Comparison of ENCODE assay signal across 9 cellular contexts in the genomic region with DNA sequence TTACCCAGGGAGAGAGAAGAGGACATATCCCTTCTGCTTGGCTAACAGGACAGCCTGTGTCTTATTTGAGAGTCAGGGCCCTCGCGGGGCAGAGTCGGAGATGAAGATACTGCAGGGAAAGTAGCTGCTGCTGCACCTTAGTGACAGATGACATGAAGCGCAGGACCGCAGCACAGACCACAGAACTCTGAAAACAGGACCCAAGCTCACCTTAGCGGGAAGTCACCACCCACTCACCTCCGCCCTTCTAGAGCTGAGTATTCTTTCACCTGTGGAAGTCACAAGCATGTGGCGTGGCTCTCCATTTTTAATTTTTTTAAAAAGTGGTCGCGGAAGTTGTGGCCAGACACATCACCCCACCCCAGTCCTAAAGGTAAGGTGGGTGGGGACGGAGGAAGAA.
DNase-seq lines count a peak whose midpoint lies in the region; ATAC-seq and TF ChIP-seq lines count a peak whose summit lies in the region.
"Had no signal": no experiment of that assay in that cellular context is flagged by ENCODE, and none has a peak within 500 bp of the region (broad histone marks: within the 10 kb centered on the region; RNA-seq: fewer than 3 reads in every experiment).

No MANE protein-coding gene starts in this region.

- 95 to 98% methylated on average over 11 of the region's 11 CpGs for WGBS in tibial nerve, 2 donors

- DNase-seq in T-helper 2 cell treated with Interferon-gamma antibody and Interleukin-4, amounts not matched to agents 5 μg/mL and 100 μg/mL, for 36 hours (ENCODE audit: low spot score): peak; percentile 68
- peak; percentile 93 for DNase-seq in activated naive CD4-positive, alpha-beta T cell treated with anti-CD3 and anti-CD28 coated beads for 36 hours
- peak; percentile 83 for DNase-seq in stimulated activated CD4-positive, alpha-beta T cell treated with anti-CD3 and anti-CD28 coated beads, Interleukin-4, amount 100 ng/mL, for 24 hours
- DNase-seq in NCI-H2107 (lab: John Stamatoyannopoulos, UW): no peak
- no peak for DNase-seq in 8988T
- no peak for DNase-seq in tibial nerve (ENCODE audit: low spot score in 2 of 2)
- no peak for DNase-seq in HuH-7 (ENCODE audit: low spot score)
- DNase-seq: DND-41 had no signal

- CTCF ChIA-PET in activated naive CD4-positive, alpha-beta T cell treated with anti-CD3 and anti-CD28 coated beads for 36 hours (lab: Charles Lee): interaction anchor here (0.6 to 2.2 kb wide), 5 partner anchors 14 to 231 kb away, joined by 3 to 7 read pairs (median 4); no protein-coding TSS in a partner anchor

- H3K9me3 ChIP-seq in tibial nerve: no peaks in the 10 kb centered on the region

- H3K27ac ChIP-seq in tibial nerve: peak overlapping the region in 1 of 4 donors; percentile 6

- H3K4me1 ChIP-seq in tibial nerve: peaks cover 0 to 31% (median 16%) of the 10 kb centered on the region in 4 donors

- H3K4me3 ChIP-seq in tibial nerve: no peak overlapping the region

- TF ChIP-seq CTCF in tibial nerve (IDR thresholded peaks at IDR 0.05): no peak

- intact Hi-C loops in activated naive CD4-positive, alpha-beta T cell treated with anti-CD3 and anti-CD28 coated beads for 36 hours (cut with micrococcal nuclease): loop anchor here (1.0 kb wide), 2 partner anchors 11 to 23 kb away; no protein-coding TSS in a partner anchor

- TF ChIP-seq EP300 in tibial nerve (IDR thresholded peaks at IDR 0.05): no peak

- H3K27me3 ChIP-seq in tibial nerve: no peaks in the 10 kb centered on the region

- H3K36me3 Mint-ChIP-seq in T-helper 2 cell treated with Interferon-gamma antibody and Interleukin-4, amounts not matched to agents 5 μg/mL and 100 μg/mL, for 36 hours (ENCODE audit: low read depth): peaks cover 61% of the 10 kb centered on the region
- H3K36me3 Mint-ChIP-seq in activated naive CD4-positive, alpha-beta T cell treated with anti-CD3 and anti-CD28 coated beads for 36 hours (ENCODE audit: low read depth): peaks cover 38% of the 10 kb centered on the region

- peak; percentile 40 for ATAC-seq in GM18511 (IDR thresholded peaks at IDR 0.05; ENCODE audit: unreplicated experiment)

- no peaks in the 10 kb centered on the region for H3K27me3 Mint-ChIP-seq in T-helper 2 cell treated with Interferon-gamma antibody and Interleukin-4, amounts not matched to agents 5 μg/mL and 100 μg/mL, for 36 hours (ENCODE audit: low read depth)
- H3K27me3 Mint-ChIP-seq in activated naive CD4-positive, alpha-beta T cell treated with anti-CD3 and anti-CD28 coated beads for 36 hours (ENCODE audit: low read depth): no peaks in the 10 kb centered on the region

- no peaks in the 10 kb centered on the region for H3K9me3 Mint-ChIP-seq in T-helper 2 cell treated with Interferon-gamma antibody and Interleukin-4, amounts not matched to agents 5 μg/mL and 100 μg/mL, for 36 hours
- no peaks in the 10 kb centered on the region for H3K9me3 Mint-ChIP-seq in activated naive CD4-positive, alpha-beta T cell treated with anti-CD3 and anti-CD28 coated beads for 36 hours

- H3K27ac Mint-ChIP-seq in T-helper 2 cell treated with Interferon-gamma antibody and Interleukin-4, amounts not matched to agents 5 μg/mL and 100 μg/mL, for 36 hours: peak overlapping the region; percentile 97
- peak overlapping the region; percentile 97 for H3K27ac Mint-ChIP-seq in activated naive CD4-positive, alpha-beta T cell treated with anti-CD3 and anti-CD28 coated beads for 36 hours

- no peak for TF ChIP-seq POLR2A in tibial nerve (IDR thresholded peaks at IDR 0.05)

- no peaks in the 10 kb centered on the region for H3K36me3 ChIP-seq in tibial nerve

- H3K4me3 Mint-ChIP-seq in T-helper 2 cell treated with Interferon-gamma antibody and Interleukin-4, amounts not matched to agents 5 μg/mL and 100 μg/mL, for 36 hours: peak overlapping the region; percentile 68
- peak overlapping the region; percentile 51 for H3K4me3 Mint-ChIP-seq in activated naive CD4-positive, alpha-beta T cell treated with anti-CD3 and anti-CD28 coated beads for 36 hours

- peaks cover 72% of the 10 kb centered on the region for H3K4me1 Mint-ChIP-seq in T-helper 2 cell treated with Interferon-gamma antibody and Interleukin-4, amounts not matched to agents 5 μg/mL and 100 μg/mL, for 36 hours (ENCODE audit: low read depth)
- H3K4me1 Mint-ChIP-seq in activated naive CD4-positive, alpha-beta T cell treated with anti-CD3 and anti-CD28 coated beads for 36 hours (ENCODE audit: low read depth): peaks cover 84% of the 10 kb centered on the region

Comparison
In these comparisons a context has a peak if more than half of its experiments do, and no peak if none do; other contexts are left out.
1. DNase-seq: peak in T-helper 2 cell treated with Interferon-gamma antibody and Interleukin-4, amounts not matched to agents 5 μg/mL and 100 μg/mL, for 36 hours (single experiment), activated naive CD4-positive, alpha-beta T cell treated with anti-CD3 and anti-CD28 coated beads for 36 hours (single experiment) and stimulated activated CD4-positive, alpha-beta T cell treated with anti-CD3 and anti-CD28 coated beads, Interleukin-4, amount 100 ng/mL, for 24 hours (single experiment); none in NCI-H2107 (single experiment), 8988T (single experiment), tibial nerve (0 of 2) and HuH-7 (single experiment).